In the genomic region with DNA sequence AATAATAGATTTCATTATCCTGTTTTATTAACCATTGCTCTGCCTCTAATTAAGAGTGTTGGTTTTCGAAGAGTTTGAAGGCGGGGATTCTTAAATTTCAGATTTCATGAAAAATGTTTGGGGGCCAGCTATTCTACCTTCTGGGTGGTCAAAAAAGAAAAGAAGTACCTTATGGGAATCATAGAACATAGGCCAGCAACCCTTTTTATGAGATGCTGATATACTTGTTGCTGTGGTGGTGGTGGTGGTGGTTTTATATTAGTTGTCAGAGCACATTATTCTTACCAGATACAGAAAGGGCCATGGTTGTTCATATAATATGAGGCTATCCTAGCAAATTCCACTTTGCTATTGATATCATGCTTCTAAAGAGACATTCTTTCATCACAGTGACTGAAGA, we compare ENCODE assay signal across 13 cellular contexts. TPM values are rescaled to one million over a fixed set of nuclear protein-coding genes. Genes with fewer than 3 reads are reported as not detected.
DNase-seq lines count a peak whose midpoint lies in the region; TF ChIP-seq lines count a peak whose summit lies in the region.
"Had no signal": no experiment of that assay in that cellular context is flagged by ENCODE, and none has a peak within 500 bp of the region (broad histone marks: within the 10 kb centered on the region; RNA-seq: fewer than 3 reads in every experiment).

No MANE protein-coding gene starts in this region.

- H3K9me3 Mint-ChIP-seq in activated naive CD4-positive, alpha-beta T cell treated with anti-CD3 and anti-CD28 coated beads, Interleukin-2, amount 50 U/mL, for 24 hours: no peaks in the 10 kb centered on the region
- peaks cover 4% of the 10 kb centered on the region for H3K9me3 Mint-ChIP-seq in activated T-helper 1 cell treated with anti-CD3 and anti-CD28 coated beads, Interleukin-12 subunit alpha, Interleukin-12 subunit beta, Interleukin-2, Interleukin-4 antibody, amounts not matched to agents 30 ng/mL and 10 ng/mL and 1 ng/mL, durations not matched to agents 14 hours and 24 hours and 36 hours

- WGBS in transverse colon (ENCODE audit: low coverage in 1 of 2), 2 donors: 88% methylated on average over 2 of the region's 2 CpGs

- no peak for TF ChIP-seq POLR2A in transverse colon (IDR thresholded peaks at IDR 0.05)

- H3K4me3 ChIP-seq in muscle layer of colon (ENCODE audit: low read depth in 1 of 2, low read length in 2 of 2) (no peak overlapping the region), transverse colon (no peak overlapping the region)
- H3K4me3 ChIP-seq: MG63 had no signal

- intact Hi-C loops in activated T-helper 1 cell treated with anti-CD3 and anti-CD28 coated beads, Interleukin-12 subunit alpha, Interleukin-12 subunit beta, Interleukin-2, Interleukin-4 antibody, amounts not matched to agents 30 ng/mL and 10 ng/mL and 1 ng/mL, durations not matched to agents 14 hours and 24 hours and 36 hours (cut with micrococcal nuclease): loop anchor here (5.0 to 10.0 kb wide), 2 partner anchors 529 to 1384 kb away; partner anchors contain the start of gene NAPG
- intact Hi-C loops in transverse colon (cut with DNase I; ENCODE audit: low total_unique reads): no loop called here

- H3K27me3 Mint-ChIP-seq in activated naive CD4-positive, alpha-beta T cell treated with anti-CD3 and anti-CD28 coated beads, Interleukin-2, amount 50 U/mL, for 24 hours: no peaks in the 10 kb centered on the region
- no peaks in the 10 kb centered on the region for H3K27me3 Mint-ChIP-seq in activated T-helper 1 cell treated with anti-CD3 and anti-CD28 coated beads, Interleukin-12 subunit alpha, Interleukin-12 subunit beta, Interleukin-2, Interleukin-4 antibody, amounts not matched to agents 30 ng/mL and 10 ng/mL and 1 ng/mL, durations not matched to agents 14 hours and 24 hours and 36 hours (ENCODE audit: insufficient read depth)

- H3K9me3 ChIP-seq in muscle layer of colon (ENCODE audit: low read length): no peaks in the 10 kb centered on the region
- H3K9me3 ChIP-seq in transverse colon: no peaks in the 10 kb centered on the region
- H3K9me3 ChIP-seq: MG63 had no signal

- no peak for DNase-seq in activated naive CD4-positive, alpha-beta T cell treated with Interleukin-2 at 50 U/mL for 16 hours
- no peak for DNase-seq in activated T-helper 1 cell treated with anti-CD3 and anti-CD28 coated beads, Interleukin-12 subunit alpha, Interleukin-12 subunit beta, Interleukin-2, Interleukin-4 antibody, amounts not matched to agents 30 ng/mL and 10 ng/mL and 1 ng/mL, durations not matched to agents 14 hours and 24 hours and 36 hours (ENCODE audit: low spot score)
- no peak for DNase-seq in transverse colon
- DNase-seq in hepatic stellate cell (ENCODE audit: low spot score): no peak
- DNase-seq in cerebellum (ENCODE audit: low spot score): no peak
- DNase-seq in NCI-H2171 (lab: John Stamatoyannopoulos, UW): no peak
- DNase-seq: central memory CD4-positive, alpha-beta T cell; MG63; NCI-H2227 treated with DMSO at 0.1 percent for 48 hours; small intestine; T1000 had no signal

- peaks cover 6% of the 10 kb centered on the region for H3K36me3 Mint-ChIP-seq in activated naive CD4-positive, alpha-beta T cell treated with anti-CD3 and anti-CD28 coated beads, Interleukin-2, amount 50 U/mL, for 24 hours
- H3K36me3 Mint-ChIP-seq in activated T-helper 1 cell treated with anti-CD3 and anti-CD28 coated beads, Interleukin-12 subunit alpha, Interleukin-12 subunit beta, Interleukin-2, Interleukin-4 antibody, amounts not matched to agents 30 ng/mL and 10 ng/mL and 1 ng/mL, durations not matched to agents 14 hours and 24 hours and 36 hours (ENCODE audit: low read depth): peaks cover 30% of the 10 kb centered on the region

- TF ChIP-seq EP300 in transverse colon (IDR thresholded peaks at IDR 0.05; ENCODE audit: low read depth): no peak

- H3K27me3 ChIP-seq in muscle layer of colon (ENCODE audit: control insufficient read depth in 1 of 2, insufficient read depth in 2 of 2, low read length in 2 of 2) (no peaks in the 10 kb centered on the region), transverse colon (no peaks in the 10 kb centered on the region)
- H3K27me3 ChIP-seq: MG63 had no signal

- in situ Hi-C loops in transverse colon (cut with MboI; ENCODE audit: low pct_ligation_motif_present in 1 of 4, low pct_unique_long_range_greater_than_20kb in 1 of 4, low sequenced_read_pairs in 3 of 4): no loop called here

- peak overlapping the region; percentile 99 for H3K27ac Mint-ChIP-seq in activated naive CD4-positive, alpha-beta T cell treated with anti-CD3 and anti-CD28 coated beads, Interleukin-2, amount 50 U/mL, for 24 hours
- peak overlapping the region; percentile 83 for H3K27ac Mint-ChIP-seq in activated T-helper 1 cell treated with anti-CD3 and anti-CD28 coated beads, Interleukin-12 subunit alpha, Interleukin-12 subunit beta, Interleukin-2, Interleukin-4 antibody, amounts not matched to agents 30 ng/mL and 10 ng/mL and 1 ng/mL, durations not matched to agents 14 hours and 24 hours and 36 hours

- H3K36me3 ChIP-seq in muscle layer of colon (ENCODE audit: insufficient read depth, low read length) (no peaks in the 10 kb centered on the region), transverse colon (no peaks in the 10 kb centered on the region)

- peak overlapping the region; percentile 50 for H3K27ac ChIP-seq in muscle layer of colon (ENCODE audit: low read depth, low read length)
- H3K27ac ChIP-seq in transverse colon: peak overlapping the region; percentile 95 to 100 (median 99)

- H3K4me1 Mint-ChIP-seq in activated naive CD4-positive, alpha-beta T cell treated with anti-CD3 and anti-CD28 coated beads, Interleukin-2, amount 50 U/mL, for 24 hours: peaks cover 72% of the 10 kb centered on the region
- peaks cover 74% of the 10 kb centered on the region for H3K4me1 Mint-ChIP-seq in activated T-helper 1 cell treated with anti-CD3 and anti-CD28 coated beads, Interleukin-12 subunit alpha, Interleukin-12 subunit beta, Interleukin-2, Interleukin-4 antibody, amounts not matched to agents 30 ng/mL and 10 ng/mL and 1 ng/mL, durations not matched to agents 14 hours and 24 hours and 36 hours (ENCODE audit: low read depth)

- H3K4me3 Mint-ChIP-seq in activated naive CD4-positive, alpha-beta T cell treated with anti-CD3 and anti-CD28 coated beads, Interleukin-2, amount 50 U/mL, for 24 hours: peak overlapping the region; percentile 92
- peak overlapping the region; percentile 93 for H3K4me3 Mint-ChIP-seq in activated T-helper 1 cell treated with anti-CD3 and anti-CD28 coated beads, Interleukin-12 subunit alpha, Interleukin-12 subunit beta, Interleukin-2, Interleukin-4 antibody, amounts not matched to agents 30 ng/mL and 10 ng/mL and 1 ng/mL, durations not matched to agents 14 hours and 24 hours and 36 hours

- H3K9ac ChIP-seq in muscle layer of colon (ENCODE audit: low read length): no peak overlapping the region

- H3K4me1 ChIP-seq in muscle layer of colon (ENCODE audit: insufficient read depth, low read length) (peaks cover 60% of the 10 kb centered on the region), transverse colon (peaks cover 19 to 77% (median 43%) of the 10 kb centered on the region in 4 donors)

- no peak for TF ChIP-seq CTCF in transverse colon (IDR thresholded peaks at IDR 0.05)

RNA-seq across cellular contexts. Expression of gene ANKRD12, which starts 4.4 kb away (rescaled TPM):
- 61.3 and 62.2 TPM in 2 replicates for total RNA-seq in activated T-helper 1 cell treated with anti-CD3 and anti-CD28 coated beads, Interleukin-12 subunit alpha, Interleukin-12 subunit beta, Interleukin-2, Interleukin-4 antibody, amounts not matched to agents 30 ng/mL and 10 ng/mL and 1 ng/mL, durations not matched to agents 14 hours and 24 hours and 36 hours
- total RNA-seq in transverse colon (10 to 100 TPM; 17.5 to 91.8 (median 59.1) TPM), cerebellum (102 TPM)

RNA-seq across cellular contexts. Expression of gene NDUFV2, which starts 38.5 kb away (rescaled TPM):
- total RNA-seq in activated T-helper 1 cell treated with anti-CD3 and anti-CD28 coated beads, Interleukin-12 subunit alpha, Interleukin-12 subunit beta, Interleukin-2, Interleukin-4 antibody, amounts not matched to agents 30 ng/mL and 10 ng/mL and 1 ng/mL, durations not matched to agents 14 hours and 24 hours and 36 hours: 381 and 391 TPM in 2 replicates
- 100 to 1,000 TPM in 3 of 4 donors, 10 to 100 TPM in 1; 24.7 to 140 (median 113) TPM for total RNA-seq in transverse colon
- 80.8 TPM for total RNA-seq in cerebellum
